ENCODE assay signal across 9 cellular contexts in the genomic region with DNA sequence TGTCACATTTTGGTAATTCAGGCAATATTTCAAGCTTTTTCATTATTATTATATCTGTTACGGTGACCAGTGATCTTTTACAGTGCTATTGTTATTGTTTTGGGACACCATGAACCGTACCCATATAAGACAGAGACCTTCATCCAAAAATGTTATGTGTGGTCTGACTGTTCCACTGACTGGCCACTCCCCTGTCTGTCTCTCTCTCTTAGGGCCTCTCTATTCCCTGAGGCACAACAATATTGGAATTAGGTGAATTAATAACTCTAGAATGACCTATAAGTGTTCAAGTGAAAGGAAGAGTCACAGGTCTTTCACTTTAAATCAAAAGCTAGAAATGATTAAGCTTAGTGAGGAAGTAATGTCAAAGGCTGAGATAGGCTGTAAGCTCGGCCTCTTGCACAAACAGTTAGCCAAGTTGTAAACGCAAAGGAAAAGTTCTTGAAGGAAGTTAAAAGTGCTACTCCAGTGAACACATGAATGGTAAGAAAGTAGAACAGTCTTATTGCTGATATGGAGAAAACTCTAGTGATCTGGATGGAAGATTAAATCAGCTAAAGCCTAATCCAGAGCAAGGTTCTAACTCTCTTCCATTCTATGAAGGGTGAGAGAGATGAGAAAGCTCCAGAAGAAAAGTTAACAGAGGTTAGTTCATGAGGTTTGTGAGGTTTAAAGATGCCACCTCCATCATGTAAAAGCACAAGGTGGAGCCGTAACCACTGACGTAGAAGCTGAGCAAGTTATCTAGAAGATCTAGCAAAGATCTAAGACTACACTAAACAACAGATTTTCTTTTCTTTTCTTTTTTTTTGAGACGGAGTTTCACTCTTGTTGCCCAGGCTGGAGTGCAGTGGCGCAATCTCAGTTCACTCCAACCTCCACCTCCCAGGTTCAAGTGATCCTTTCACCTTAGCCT.
DNase-seq lines count a peak whose midpoint lies in the region; ATAC-seq and TF ChIP-seq lines count a peak whose summit lies in the region.
"Had no signal": no experiment of that assay in that cellular context is flagged by ENCODE, and none has a peak within 500 bp of the region (broad histone marks: within the 10 kb centered on the region; RNA-seq: fewer than 3 reads in every experiment).

No MANE protein-coding gene starts in this region.

- DNase-seq in T-helper 1 cell (peak; percentile 12 to 87 (median 48)), medulla oblongata (ENCODE audit: extremely low spot score) (peak; percentile 58), erythroblast (lab: John Stamatoyannopoulos, UW) (no peak), NCI-H2029 (lab: John Stamatoyannopoulos, UW) (no peak), HuH-7.5 (ENCODE audit: low spot score) (no peak), COLO829 (ENCODE audit: low spot score) (no peak)
- DNase-seq: NCI-H187 treated with DMSO at 0.1 percent for 48 hours had no signal

- no peak for TF ChIP-seq POLR2A in erythroblast (IDR thresholded peaks at IDR 0.05; ENCODE audit: low read length)

- ATAC-seq in GM18517 (IDR thresholded peaks at IDR 0.05; ENCODE audit: unreplicated experiment), result peak; percentile 69
- ATAC-seq in HG02642 (IDR thresholded peaks at IDR 0.05; ENCODE audit: poor library complexity, unreplicated experiment), result peak; percentile 62

Comparison
In these comparisons a context has a peak if more than half of its experiments do, and no peak if none do; other contexts are left out.
1. DNase-seq: peak in T-helper 1 cell (5 of 5) and medulla oblongata (single experiment); none in erythroblast (0 of 2), NCI-H2029 (single experiment), HuH-7.5 (single experiment) and COLO829 (single experiment).